Comparison of ENCODE assay signal across 1 cellular context in genomic region chr17:83050651-83051422, GRCh38.
TF ChIP-seq lines count a peak whose summit lies in the region.

No MANE protein-coding gene starts in this region.

TF ChIP-seq in GM12878, 131 proteins besides CTCF, POLR2A, EP300 and RAD21 (continued from another document):
- TF ChIP-seq STAT3 (IDR thresholded peaks at IDR 0.05; ENCODE audit: low read depth, low read length) (no peak), MEF2A (IDR thresholded peaks at IDR 0.05; ENCODE audit: insufficient read depth, low read depth, low read length) (no peak), SMC3 (IDR thresholded peaks at IDR 0.05; ENCODE audit: borderline replicate concordance, low read length) (no peak; the same call in 1 of the 2 replicates)
